ENCODE assay signal across 9 cellular contexts in genomic region chr19:5225486-5226345, GRCh38.
DNase-seq lines count a peak whose midpoint lies in the region; ATAC-seq and TF ChIP-seq lines count a peak whose summit lies in the region.
"Had no signal": no experiment of that assay in that cellular context is flagged by ENCODE, and none has a peak within 500 bp of the region (broad histone marks: within the 10 kb centered on the region; RNA-seq: fewer than 3 reads in every experiment).

No MANE protein-coding gene starts in this region.

- WGBS in prostate gland: 77% methylated on average over 28 of the region's 28 CpGs

- H3K27me3 ChIP-seq in dorsolateral prefrontal cortex (no peaks in the 10 kb centered on the region), prostate gland (replicated peaks; ENCODE audit: insufficient read depth) (no peaks in the 10 kb centered on the region)

- H3K9me3 ChIP-seq in prostate gland: no peaks in the 10 kb centered on the region

- peak in 54 of 56 donors; percentile 15 to 69 (median 54) for TF ChIP-seq CTCF in dorsolateral prefrontal cortex (IDR thresholded peaks at IDR 0.05 in 54 of 56, conservative IDR thresholded peaks at IDR 0.05 in 2 of 56; ENCODE audit: low read depth in 1 of 56, partially characterized antibody in 56 of 56)
- TF ChIP-seq CTCF in prostate gland (IDR thresholded peaks at IDR 0.05): peak in 3 of 4 experiments; percentile 42 to 56 (median 55)

- TF ChIP-seq POLR2A in prostate gland (IDR thresholded peaks at IDR 0.05): no peak

- H3K4me1 ChIP-seq in prostate gland (replicated peaks): no peaks in the 10 kb centered on the region

- intact Hi-C loops in dorsolateral prefrontal cortex (cut with DNase I) (loop anchor here (5.0 kb wide), 3 partner anchors 112 to 352 kb away; partner anchors contain the start of gene PTPRS (in 1 of the 2)), prostate gland (cut with DNase I) (no loop called here)

- DNase-seq in NCI-H1436 (lab: John Stamatoyannopoulos, UW) (peak; percentile 5), NCI-H1436 treated with DMSO at 0.1 percent for 48 hours (lab: John Stamatoyannopoulos, UW) (no peak), NCI-H69 (lab: John Stamatoyannopoulos, UW) (peak; percentile 27), dorsolateral prefrontal cortex (no peak), prostate gland (ENCODE audit: low spot score) (no peak), Kasumi-1 (lab: John Stamatoyannopoulos, UW) (no peak), inferior parietal cortex (ENCODE audit: extremely low spot score) (no peak)
- DNase-seq: activated CD4-positive, alpha-beta T cell treated with anti-CD3 and anti-CD28 coated beads, Interleukin-2, amount 50 U/mL, for 1 hour had no signal

- H3K36me3 ChIP-seq in prostate gland: peaks cover under 1 to 3% of the 10 kb centered on the region in 2 donors

- H3K27ac ChIP-seq in dorsolateral prefrontal cortex: no peak overlapping the region
- no peak overlapping the region for H3K27ac ChIP-seq in prostate gland

- ATAC-seq in GM21367 (IDR thresholded peaks at IDR 0.05; ENCODE audit: unreplicated experiment): no peak

- H3K4me3 ChIP-seq in dorsolateral prefrontal cortex (no peak overlapping the region), prostate gland (no peak overlapping the region)

Comparison
In these comparisons a context has a peak if more than half of its experiments do, and no peak if none do; other contexts are left out.
1. DNase-seq: peak in NCI-H1436 (single experiment) and NCI-H69 (single experiment); none in NCI-H1436 treated with DMSO at 0.1 percent for 48 hours (single experiment), dorsolateral prefrontal cortex (0 of 10), prostate gland (single experiment), Kasumi-1 (0 of 2) and inferior parietal cortex (single experiment).